1 cellular context compared by ENCODE assay signal in the genomic region with DNA sequence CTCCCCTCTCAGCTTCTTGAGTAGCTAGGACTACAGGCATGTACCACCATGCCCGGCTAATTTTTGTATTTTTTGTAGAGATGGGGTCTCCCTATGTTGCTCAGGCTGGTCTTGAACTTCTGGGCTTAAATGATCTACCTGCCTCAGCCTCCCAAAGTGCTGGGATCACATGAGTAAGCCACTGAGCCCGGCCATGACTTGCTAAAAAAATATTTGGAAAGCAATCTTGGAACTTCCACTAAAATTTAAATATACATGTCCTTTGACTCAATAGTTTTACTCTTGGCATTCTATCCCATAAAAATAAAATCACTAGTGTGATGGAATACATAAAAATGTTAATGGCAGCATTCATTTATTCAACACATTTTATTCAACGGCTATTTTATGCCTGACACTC.
TF ChIP-seq lines count a peak whose summit lies in the region.

No MANE protein-coding gene starts in this region.

TF ChIP-seq in GM23338, 12 proteins besides CTCF, POLR2A, EP300 and RAD21 (continued from another document):
- TF ChIP-seq, protein P1, sequence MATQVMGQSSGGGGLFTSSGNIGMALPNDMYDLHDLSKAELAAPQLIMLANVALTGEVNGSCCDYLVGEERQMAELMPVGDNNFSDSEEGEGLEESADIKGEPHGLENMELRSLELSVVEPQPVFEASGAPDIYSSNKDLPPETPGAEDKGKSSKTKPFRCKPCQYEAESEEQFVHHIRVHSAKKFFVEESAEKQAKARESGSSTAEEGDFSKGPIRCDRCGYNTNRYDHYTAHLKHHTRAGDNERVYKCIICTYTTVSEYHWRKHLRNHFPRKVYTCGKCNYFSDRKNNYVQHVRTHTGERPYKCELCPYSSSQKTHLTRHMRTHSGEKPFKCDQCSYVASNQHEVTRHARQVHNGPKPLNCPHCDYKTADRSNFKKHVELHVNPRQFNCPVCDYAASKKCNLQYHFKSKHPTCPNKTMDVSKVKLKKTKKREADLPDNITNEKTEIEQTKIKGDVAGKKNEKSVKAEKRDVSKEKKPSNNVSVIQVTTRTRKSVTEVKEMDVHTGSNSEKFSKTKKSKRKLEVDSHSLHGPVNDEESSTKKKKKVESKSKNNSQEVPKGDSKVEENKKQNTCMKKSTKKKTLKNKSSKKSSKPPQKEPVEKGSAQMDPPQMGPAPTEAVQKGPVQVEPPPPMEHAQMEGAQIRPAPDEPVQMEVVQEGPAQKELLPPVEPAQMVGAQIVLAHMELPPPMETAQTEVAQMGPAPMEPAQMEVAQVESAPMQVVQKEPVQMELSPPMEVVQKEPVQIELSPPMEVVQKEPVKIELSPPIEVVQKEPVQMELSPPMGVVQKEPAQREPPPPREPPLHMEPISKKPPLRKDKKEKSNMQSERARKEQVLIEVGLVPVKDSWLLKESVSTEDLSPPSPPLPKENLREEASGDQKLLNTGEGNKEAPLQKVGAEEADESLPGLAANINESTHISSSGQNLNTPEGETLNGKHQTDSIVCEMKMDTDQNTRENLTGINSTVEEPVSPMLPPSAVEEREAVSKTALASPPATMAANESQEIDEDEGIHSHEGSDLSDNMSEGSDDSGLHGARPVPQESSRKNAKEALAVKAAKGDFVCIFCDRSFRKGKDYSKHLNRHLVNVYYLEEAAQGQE (IDR thresholded peaks at IDR 0.05; ENCODE audit: unreplicated experiment), result no peak
- TF ChIP-seq ZNF114 (CRISPR knock-in tag; IDR thresholded peaks at IDR 0.05) (no peak), EZH2 (IDR thresholded peaks at IDR 0.05; ENCODE audit: low read depth, unreplicated experiment) (no peak), JUNB (IDR thresholded peaks at IDR 0.05; ENCODE audit: unreplicated experiment) (no peak), POLR2AphosphoS5 (IDR thresholded peaks at IDR 0.05; ENCODE audit: low read depth) (no peak)
- TF ChIP-seq, protein P2, sequence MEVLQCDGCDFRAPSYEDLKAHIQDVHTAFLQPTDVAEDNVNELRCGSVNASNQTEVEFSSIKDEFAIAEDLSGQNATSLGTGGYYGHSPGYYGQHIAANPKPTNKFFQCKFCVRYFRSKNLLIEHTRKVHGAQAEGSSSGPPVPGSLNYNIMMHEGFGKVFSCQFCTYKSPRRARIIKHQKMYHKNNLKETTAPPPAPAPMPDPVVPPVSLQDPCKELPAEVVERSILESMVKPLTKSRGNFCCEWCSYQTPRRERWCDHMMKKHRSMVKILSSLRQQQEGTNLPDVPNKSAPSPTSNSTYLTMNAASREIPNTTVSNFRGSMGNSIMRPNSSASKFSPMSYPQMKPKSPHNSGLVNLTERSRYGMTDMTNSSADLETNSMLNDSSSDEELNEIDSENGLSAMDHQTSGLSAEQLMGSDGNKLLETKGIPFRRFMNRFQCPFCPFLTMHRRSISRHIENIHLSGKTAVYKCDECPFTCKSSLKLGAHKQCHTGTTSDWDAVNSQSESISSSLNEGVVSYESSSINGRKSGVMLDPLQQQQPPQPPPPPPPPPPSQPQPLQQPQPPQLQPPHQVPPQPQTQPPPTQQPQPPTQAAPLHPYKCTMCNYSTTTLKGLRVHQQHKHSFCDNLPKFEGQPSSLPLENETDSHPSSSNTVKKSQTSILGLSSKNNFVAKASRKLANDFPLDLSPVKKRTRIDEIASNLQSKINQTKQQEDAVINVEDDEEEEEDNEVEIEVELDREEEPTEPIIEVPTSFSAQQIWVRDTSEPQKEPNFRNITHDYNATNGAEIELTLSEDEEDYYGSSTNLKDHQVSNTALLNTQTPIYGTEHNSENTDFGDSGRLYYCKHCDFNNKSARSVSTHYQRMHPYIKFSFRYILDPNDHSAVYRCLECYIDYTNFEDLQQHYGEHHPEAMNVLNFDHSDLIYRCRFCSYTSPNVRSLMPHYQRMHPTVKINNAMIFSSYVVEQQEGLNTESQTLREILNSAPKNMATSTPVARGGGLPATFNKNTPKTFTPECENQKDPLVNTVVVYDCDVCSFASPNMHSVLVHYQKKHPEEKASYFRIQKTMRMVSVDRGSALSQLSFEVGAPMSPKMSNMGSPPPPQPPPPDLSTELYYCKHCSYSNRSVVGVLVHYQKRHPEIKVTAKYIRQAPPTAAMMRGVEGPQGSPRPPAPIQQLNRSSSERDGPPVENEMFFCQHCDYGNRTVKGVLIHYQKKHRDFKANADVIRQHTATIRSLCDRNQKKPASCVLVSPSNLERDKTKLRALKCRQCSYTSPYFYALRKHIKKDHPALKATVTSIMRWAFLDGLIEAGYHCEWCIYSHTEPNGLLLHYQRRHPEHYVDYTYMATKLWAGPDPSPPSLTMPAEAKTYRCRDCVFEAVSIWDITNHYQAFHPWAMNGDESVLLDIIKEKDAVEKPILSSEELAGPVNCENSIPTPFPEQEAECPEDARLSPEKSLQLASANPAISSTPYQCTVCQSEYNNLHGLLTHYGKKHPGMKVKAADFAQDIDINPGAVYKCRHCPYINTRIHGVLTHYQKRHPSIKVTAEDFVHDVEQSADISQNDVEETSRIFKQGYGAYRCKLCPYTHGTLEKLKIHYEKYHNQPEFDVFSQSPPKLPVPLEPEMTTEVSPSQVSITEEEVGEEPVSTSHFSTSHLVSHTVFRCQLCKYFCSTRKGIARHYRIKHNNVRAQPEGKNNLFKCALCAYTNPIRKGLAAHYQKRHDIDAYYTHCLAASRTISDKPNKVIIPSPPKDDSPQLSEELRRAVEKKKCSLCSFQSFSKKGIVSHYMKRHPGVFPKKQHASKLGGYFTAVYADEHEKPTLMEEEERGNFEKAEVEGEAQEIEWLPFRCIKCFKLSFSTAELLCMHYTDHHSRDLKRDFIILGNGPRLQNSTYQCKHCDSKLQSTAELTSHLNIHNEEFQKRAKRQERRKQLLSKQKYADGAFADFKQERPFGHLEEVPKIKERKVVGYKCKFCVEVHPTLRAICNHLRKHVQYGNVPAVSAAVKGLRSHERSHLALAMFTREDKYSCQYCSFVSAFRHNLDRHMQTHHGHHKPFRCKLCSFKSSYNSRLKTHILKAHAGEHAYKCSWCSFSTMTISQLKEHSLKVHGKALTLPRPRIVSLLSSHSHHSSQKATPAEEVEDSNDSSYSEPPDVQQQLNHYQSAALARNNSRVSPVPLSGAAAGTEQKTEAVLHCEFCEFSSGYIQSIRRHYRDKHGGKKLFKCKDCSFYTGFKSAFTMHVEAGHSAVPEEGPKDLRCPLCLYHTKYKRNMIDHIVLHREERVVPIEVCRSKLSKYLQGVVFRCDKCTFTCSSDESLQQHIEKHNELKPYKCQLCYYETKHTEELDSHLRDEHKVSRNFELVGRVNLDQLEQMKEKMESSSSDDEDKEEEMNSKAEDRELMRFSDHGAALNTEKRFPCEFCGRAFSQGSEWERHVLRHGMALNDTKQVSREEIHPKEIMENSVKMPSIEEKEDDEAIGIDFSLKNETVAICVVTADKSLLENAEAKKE (CRISPR knock-in tag; IDR thresholded peaks at IDR 0.05), result no peak
